Comparison of ENCODE assay signal across 8 cellular contexts in the genomic region with DNA sequence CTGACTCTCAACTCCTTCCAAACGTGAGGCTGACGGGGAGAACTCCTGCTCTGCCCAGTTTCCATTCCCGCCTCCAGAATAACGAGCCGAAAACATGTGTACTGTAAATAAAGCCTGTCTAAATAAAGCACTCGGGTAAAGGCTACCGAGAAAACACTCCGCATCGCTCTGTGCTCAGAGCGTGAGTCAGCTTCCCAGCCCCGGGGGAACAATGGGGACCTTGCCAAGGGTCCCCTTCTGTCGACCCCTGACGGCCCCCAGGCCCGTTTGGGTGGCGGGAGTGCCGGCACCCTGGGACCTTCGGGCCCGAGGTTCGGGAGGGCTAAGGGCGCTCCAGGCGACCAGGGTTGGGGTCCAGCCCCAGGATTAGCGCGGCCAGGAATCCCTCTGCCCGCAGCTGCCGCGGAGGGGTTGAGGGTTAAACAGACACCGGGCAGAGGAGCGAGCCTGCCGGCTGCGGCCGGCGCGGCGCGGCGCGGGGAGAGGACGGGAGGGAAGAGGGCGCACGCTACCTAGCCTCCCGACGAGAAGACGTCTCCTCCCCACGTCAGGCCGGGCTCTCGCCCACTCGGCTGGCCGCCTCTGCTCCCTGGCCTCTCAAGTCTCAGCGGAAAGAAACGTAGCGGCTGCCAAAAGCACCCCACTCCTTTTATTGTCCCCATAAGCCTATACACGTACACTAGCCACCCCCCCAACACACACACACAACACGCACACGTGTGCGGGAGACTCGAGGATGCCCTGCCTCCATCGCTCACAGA.
DNase-seq lines count a peak whose midpoint lies in the region; ATAC-seq and TF ChIP-seq lines count a peak whose summit lies in the region.

No MANE protein-coding gene starts in this region.

- TF ChIP-seq CTCF in DOHH2 (IDR thresholded peaks at IDR 0.05; ENCODE audit: low read depth, low read length, poor library complexity, severe bottlenecking) (no peak), heart right ventricle (IDR thresholded peaks at IDR 0.05) (no peak), sigmoid colon (IDR thresholded peaks at IDR 0.05) (no peak)

- no peaks in the 10 kb centered on the region for H3K36me3 ChIP-seq in DOHH2 (ENCODE audit: control insufficient read depth, low read length)
- H3K36me3 ChIP-seq in heart right ventricle: no peaks in the 10 kb centered on the region
- no peaks in the 10 kb centered on the region for H3K36me3 ChIP-seq in sigmoid colon

- peak overlapping the region; percentile 53 for H3K4me3 Mint-ChIP-seq in activated T-helper 1 cell treated with anti-CD3 and anti-CD28 coated beads, Interleukin-12 subunit alpha, Interleukin-12 subunit beta, Interleukin-2, Interleukin-4 antibody, amounts not matched to agents 30 ng/mL and 10 ng/mL and 1 ng/mL, durations not matched to agents 14 hours and 24 hours and 36 hours

- 8 to 11% methylated on average over 35 to 56 of the region's 57 CpGs for WGBS in heart right ventricle, 2 donors
- 3 to 7% methylated on average over 57 of the region's 57 CpGs for WGBS in sigmoid colon, 2 donors

- no peaks in the 10 kb centered on the region for H3K79me2 ChIP-seq in DOHH2 (ENCODE audit: control insufficient read depth, low read length)

- no peaks in the 10 kb centered on the region for H4K20me1 ChIP-seq in DOHH2 (ENCODE audit: control insufficient read depth, insufficient read depth, low read depth, low read length)

- peaks cover 11% of the 10 kb centered on the region for H3K4me1 Mint-ChIP-seq in activated T-helper 1 cell treated with anti-CD3 and anti-CD28 coated beads, Interleukin-12 subunit alpha, Interleukin-12 subunit beta, Interleukin-2, Interleukin-4 antibody, amounts not matched to agents 30 ng/mL and 10 ng/mL and 1 ng/mL, durations not matched to agents 14 hours and 24 hours and 36 hours (ENCODE audit: low read depth)

- TF ChIP-seq POLR2A in sigmoid colon (IDR thresholded peaks at IDR 0.05): no peak

- peak; percentile 1 for ATAC-seq in HG03354 (IDR thresholded peaks at IDR 0.05; ENCODE audit: poor library complexity, severe bottlenecking, unreplicated experiment)
- peak in 5 of 8 donors; percentile 5 to 18 (median 8) for ATAC-seq in heart right ventricle

- H3K9me3 ChIP-seq in DOHH2 (ENCODE audit: control insufficient read depth, insufficient read depth, low read length): no peaks in the 10 kb centered on the region
- H3K9me3 ChIP-seq in heart right ventricle: peaks cover 0 to 16% (median 0%) of the 10 kb centered on the region in 11 donors
- no peaks in the 10 kb centered on the region for H3K9me3 ChIP-seq in sigmoid colon

- peaks cover 22% of the 10 kb centered on the region for H3K4me1 ChIP-seq in DOHH2 (ENCODE audit: control insufficient read depth, low read length)
- peaks cover 0 to 59% (median 28%) of the 10 kb centered on the region in 9 donors for H3K4me1 ChIP-seq in heart right ventricle
- peaks cover 0 to 42% (median 14%) of the 10 kb centered on the region in 4 donors for H3K4me1 ChIP-seq in sigmoid colon

- no peak overlapping the region for H3K27ac ChIP-seq in DOHH2 (ENCODE audit: low read depth, low read length)
- H3K27ac ChIP-seq in heart right ventricle: peak overlapping the region; percentile 89 to 98 (median 95)
- peak overlapping the region; percentile 83 to 91 (median 90) for H3K27ac ChIP-seq in sigmoid colon

- no peak for TF ChIP-seq EP300 in sigmoid colon (IDR thresholded peaks at IDR 0.05)

- no peaks in the 10 kb centered on the region for H3K9me2 ChIP-seq in DOHH2 (replicated peaks; ENCODE audit: control insufficient read depth, low read length)

- H3F3A ChIP-seq in DOHH2 (ENCODE audit: control insufficient read depth, insufficient read depth): no peaks in the 10 kb centered on the region

- no peak for DNase-seq in activated T-helper 1 cell treated with anti-CD3 and anti-CD28 coated beads, Interleukin-12 subunit alpha, Interleukin-12 subunit beta, Interleukin-2, Interleukin-4 antibody, amounts not matched to agents 30 ng/mL and 10 ng/mL and 1 ng/mL, durations not matched to agents 14 hours and 24 hours and 36 hours (ENCODE audit: low spot score)
- DNase-seq in heart right ventricle: peak; percentile 30 to 47
- peak; percentile 75 for DNase-seq in sigmoid colon
- DNase-seq in NCI-H2227 (lab: John Stamatoyannopoulos, UW; ENCODE audit: unreplicated experiment): no peak
- DNase-seq in NCI-H69 (lab: John Stamatoyannopoulos, UW): no peak
- no peak for DNase-seq in NCI-H82 treated with DMSO at 0.1 percent for 48 hours (lab: John Stamatoyannopoulos, UW; ENCODE audit: unreplicated experiment)

- H3K4me3 ChIP-seq in DOHH2 (ENCODE audit: low read length): no peak overlapping the region
- H3K4me3 ChIP-seq in heart right ventricle: peak overlapping the region; percentile 1 to 65 (median 56)
- peak overlapping the region; percentile 18 to 64 (median 58) for H3K4me3 ChIP-seq in sigmoid colon

- peaks cover 13% of the 10 kb centered on the region for H3K27me3 Mint-ChIP-seq in activated T-helper 1 cell treated with anti-CD3 and anti-CD28 coated beads, Interleukin-12 subunit alpha, Interleukin-12 subunit beta, Interleukin-2, Interleukin-4 antibody, amounts not matched to agents 30 ng/mL and 10 ng/mL and 1 ng/mL, durations not matched to agents 14 hours and 24 hours and 36 hours (ENCODE audit: insufficient read depth)

- intact Hi-C loops in activated T-helper 1 cell treated with anti-CD3 and anti-CD28 coated beads, Interleukin-12 subunit alpha, Interleukin-12 subunit beta, Interleukin-2, Interleukin-4 antibody, amounts not matched to agents 30 ng/mL and 10 ng/mL and 1 ng/mL, durations not matched to agents 14 hours and 24 hours and 36 hours (cut with micrococcal nuclease): loop anchor here (2.0 to 5.0 kb wide), 4 partner anchors 83 to 1210 kb away; a partner anchor contains a TSS
- intact Hi-C loops in heart right ventricle (cut with DNase I): loop anchor here in 7 of 10 donors (2.0 to 10.0 kb wide), 18 partner anchors 40 to 253 kb away; a partner anchor contains a TSS
- intact Hi-C loops in sigmoid colon (cut with DNase I): loop anchor here (2.0 to 10.0 kb wide), 7 partner anchors 60 to 1210 kb away; a partner anchor contains a TSS

- H3K4me2 ChIP-seq in DOHH2 (ENCODE audit: low read length): 0 out of 2 replicates have a peak overlapping the region, but pooled peaks have one; percentile 80

- H3K36me3 Mint-ChIP-seq in activated T-helper 1 cell treated with anti-CD3 and anti-CD28 coated beads, Interleukin-12 subunit alpha, Interleukin-12 subunit beta, Interleukin-2, Interleukin-4 antibody, amounts not matched to agents 30 ng/mL and 10 ng/mL and 1 ng/mL, durations not matched to agents 14 hours and 24 hours and 36 hours (ENCODE audit: low read depth): peaks cover 3% of the 10 kb centered on the region

- peaks cover 59% of the 10 kb centered on the region for H3K27me3 ChIP-seq in DOHH2 (ENCODE audit: control insufficient read depth, low read length)
- peaks cover 0 to 91% (median 0%) of the 10 kb centered on the region in 7 donors for H3K27me3 ChIP-seq in heart right ventricle
- peaks cover 0 to 8% (median 0%) of the 10 kb centered on the region in 3 donors for H3K27me3 ChIP-seq in sigmoid colon

- H3K9me3 Mint-ChIP-seq in activated T-helper 1 cell treated with anti-CD3 and anti-CD28 coated beads, Interleukin-12 subunit alpha, Interleukin-12 subunit beta, Interleukin-2, Interleukin-4 antibody, amounts not matched to agents 30 ng/mL and 10 ng/mL and 1 ng/mL, durations not matched to agents 14 hours and 24 hours and 36 hours: peaks cover 10% of the 10 kb centered on the region

- peak overlapping the region; percentile 83 for H3K27ac Mint-ChIP-seq in activated T-helper 1 cell treated with anti-CD3 and anti-CD28 coated beads, Interleukin-12 subunit alpha, Interleukin-12 subunit beta, Interleukin-2, Interleukin-4 antibody, amounts not matched to agents 30 ng/mL and 10 ng/mL and 1 ng/mL, durations not matched to agents 14 hours and 24 hours and 36 hours

Comparison
In these comparisons a context has a peak if more than half of its experiments do, and no peak if none do; other contexts are left out.
1. DNase-seq: peak in heart right ventricle (2 of 2) and sigmoid colon (single experiment); none in activated T-helper 1 cell treated with anti-CD3 and anti-CD28 coated beads, Interleukin-12 subunit alpha, Interleukin-12 subunit beta, Interleukin-2, Interleukin-4 antibody, amounts not matched to agents 30 ng/mL and 10 ng/mL and 1 ng/mL, durations not matched to agents 14 hours and 24 hours and 36 hours (single experiment), NCI-H2227 (single experiment), NCI-H69 (single experiment) and NCI-H82 treated with DMSO at 0.1 percent for 48 hours (single experiment).